Comparison of ENCODE assay signal across 8 cellular contexts in genomic region chr10:45972106-45972812, GRCh38. TPM values are rescaled to one million over a fixed set of nuclear protein-coding genes. Genes with fewer than 3 reads are reported as not detected.
A peak's percentile ranks its signal among the peaks of the same experiment; 100 is the strongest.
DNase-seq lines count a peak whose midpoint lies in the region; ATAC-seq, FAIRE-seq and TF ChIP-seq lines count a peak whose summit lies in the region.
"Not testable (repeated sequence)": the region's sequence is repeated elsewhere in the genome, so short reads cannot be mapped to it uniquely, and the experiment has no call there.

Gene TIMM23, plus strand, starts transcription at chr10:45972489. Its CDS starts 136 bp downstream, at chr10:45972625.

- H4K8ac ChIP-seq in H1 (ENCODE audit: extremely low read depth, insufficient read depth, low read length), result peak within 1 kb of the TSS; percentile 86

- H3K4me3 ChIP-seq in CD8-positive, alpha-beta memory T cell (ENCODE audit: low read length), result peak within 1 kb of the TSS; percentile 83
- H3K4me3 ChIP-seq in NT2/D1 (ENCODE audit: insufficient read length, low read depth) (peak within 1 kb of the TSS; percentile 63), H1 (ENCODE audit: extremely low read depth in 1 of 4, insufficient read depth in 2 of 4, low read depth in 3 of 4, low read length in 4 of 4) (peak within 1 kb of the TSS; percentile 66 to 92 (median 82))

- H2AK5ac ChIP-seq in H1 (ENCODE audit: low read depth, low read length), result not testable (repeated sequence)

- H2BK15ac ChIP-seq in H1 (ENCODE audit: low read length), result not testable (repeated sequence)

- not testable (repeated sequence) for H3K4ac ChIP-seq in H1 (replicated peaks; ENCODE audit: insufficient read length, low read depth, low read length)

- H3K4me3 Mint-ChIP-seq in CD8-positive, alpha-beta memory T cell, result peak within 1 kb of the TSS; percentile 95 to 100 (median 99)
- peak within 1 kb of the TSS; percentile 94 for H3K4me3 Mint-ChIP-seq in activated CD8-positive, alpha-beta memory T cell treated with anti-CD3 and anti-CD28 coated beads, Interleukin-2, amount 10 ng/mL, durations not matched to agents 7 days and 5 days
- H3K4me3 Mint-ChIP-seq in memory B cell, result peak within 1 kb of the TSS; percentile 98

- H3K4me2 ChIP-seq in H1 (ENCODE audit: insufficient read depth in 1 of 2, low read depth in 2 of 2, low read length in 2 of 2), result peak within 1 kb of the TSS; percentile 65 to 84

- not testable (repeated sequence) for TF ChIP-seq CTCF in H1 (IDR thresholded peaks at IDR 0.05; ENCODE audit: control extremely low read depth in 1 of 3, insufficient read depth in 1 of 3, low read depth in 1 of 3, low read length in 3 of 3)

- not testable (repeated sequence) for H2AFZ ChIP-seq in H1 (ENCODE audit: low read length)

- peak; percentile 82 to 90 (median 86) for DNase-seq in CD8-positive, alpha-beta memory T cell
- DNase-seq in HT-29 (ENCODE audit: low spot score) (peak; percentile 85), NT2/D1 (ENCODE audit: low read depth, low spot score) (peak; percentile 43), H1 (ENCODE audit: low read depth in 1 of 2, low spot score in 2 of 2) (peak; percentile 51 to 91), memory B cell (ENCODE audit: low spot score in 2 of 2) (peak; percentile 78 to 84)
- peak; percentile 92 for DNase-seq in activated CD8-positive, alpha-beta memory T cell treated with anti-CD3 and anti-CD28 coated beads, Interleukin-2, amount 10 ng/mL, durations not matched to agents 7 days and 5 days
- DNase-seq in stimulated activated CD4-positive, alpha-beta T cell treated with anti-CD3 and anti-CD28 coated beads, TNF-alpha, amount 100 ng/mL, for 24 hours (ENCODE audit: low read depth in 3 of 3), result peak; percentile 80 to 84 (median 83)

- peak within 1 kb of the TSS; percentile 85 for H3K9ac ChIP-seq in NT2/D1 (ENCODE audit: insufficient read length, low read depth)
- H3K9ac ChIP-seq in H1 (replicated peaks in 1 of 4; ENCODE audit: extremely low read depth in 1 of 4, low read depth in 3 of 4, low read length in 3 of 4), result peak within 1 kb of the TSS; percentile 59 to 92 (median 80)

- not testable (repeated sequence) for H4K20me1 ChIP-seq in H1 (replicated peaks in 1 of 2; ENCODE audit: control insufficient read depth in 1 of 2, insufficient read depth in 2 of 2, low read length in 2 of 2)

- H2BK120ac ChIP-seq in H1 (replicated peaks; ENCODE audit: low read depth, low read length), result not testable (repeated sequence)

- not testable (repeated sequence) for H3K23me2 ChIP-seq in H1 (ENCODE audit: low read depth, low read length)

- WGBS in H1 (ENCODE audit: extremely low coverage in 1 of 2, insufficient coverage in 1 of 2, insufficient read length in 1 of 2, insufficient replicate concordance in 2 of 2, low coverage in 1 of 2, low lambda C conversion rate in 2 of 2, missing lambda C conversion rate in 1 of 2), 2 experiments, result 1% methylated on average over 51 of the region's 60 CpGs; no CpG with 5 or more reads in 1 of the 2 experiments

- POLR2A ChIA-PET in CD8-positive, alpha-beta memory T cell (lab: Charles Lee); H1 (lab: Charles Lee; ENCODE audit: partially characterized antibody): not testable (repeated sequence)

- H3K23ac ChIP-seq in H1 (ENCODE audit: insufficient read length), result not testable (repeated sequence)

- not testable (repeated sequence) for H3K18ac ChIP-seq in H1 (ENCODE audit: extremely low read depth, low read length)

- not testable (repeated sequence) for H2BK5ac ChIP-seq in H1 (ENCODE audit: low read depth, low read length)

- not testable (repeated sequence) for H3K9me3 ChIP-seq in CD8-positive, alpha-beta memory T cell (ENCODE audit: low read length); NT2/D1 (ENCODE audit: insufficient read depth, low read length); H1 (ENCODE audit: insufficient read depth in 2 of 2, low read depth in 1 of 2, low read length in 1 of 2)

- H3K36me3 Mint-ChIP-seq in CD8-positive, alpha-beta memory T cell, result peaks cover 0 to 24% (median 1%) of the 10 kb centered on the region in 3 donors
- peaks cover 14% of the 10 kb centered on the region for H3K36me3 Mint-ChIP-seq in activated CD8-positive, alpha-beta memory T cell treated with anti-CD3 and anti-CD28 coated beads, Interleukin-2, amount 10 ng/mL, durations not matched to agents 7 days and 5 days
- H3K36me3 Mint-ChIP-seq in memory B cell, result not testable (repeated sequence)

- H3K36me3 ChIP-seq in CD8-positive, alpha-beta memory T cell (ENCODE audit: insufficient read depth, low read length); NT2/D1 (ENCODE audit: insufficient read depth, insufficient read length, low read length); H1 (ENCODE audit: control insufficient read depth in 2 of 4, insufficient read depth in 4 of 4, low read length in 3 of 4): not testable (repeated sequence)

- H4K91ac ChIP-seq in H1 (replicated peaks; ENCODE audit: insufficient read length, low read length), result not testable (repeated sequence)

- H3K27me3 ChIP-seq in CD8-positive, alpha-beta memory T cell (ENCODE audit: insufficient read depth, low read length, poor library complexity, severe bottlenecking); NT2/D1 (ENCODE audit: insufficient read depth, insufficient read length); H1 (replicated peaks in 1 of 4; ENCODE audit: control insufficient read depth in 3 of 4, extremely low read depth in 1 of 4, insufficient read depth in 3 of 4, low read length in 3 of 4): not testable (repeated sequence)

- not testable (repeated sequence) for H3K27me3 Mint-ChIP-seq in CD8-positive, alpha-beta memory T cell; activated CD8-positive, alpha-beta memory T cell treated with anti-CD3 and anti-CD28 coated beads, Interleukin-2, amount 10 ng/mL, durations not matched to agents 7 days and 5 days; memory B cell

- H3K9me3 Mint-ChIP-seq in CD8-positive, alpha-beta memory T cell; activated CD8-positive, alpha-beta memory T cell treated with anti-CD3 and anti-CD28 coated beads, Interleukin-2, amount 10 ng/mL, durations not matched to agents 7 days and 5 days (ENCODE audit: low read depth); memory B cell: not testable (repeated sequence)

- H2BK12ac ChIP-seq in H1 (ENCODE audit: low read depth, low read length), result not testable (repeated sequence)

- peaks cover 43 to 60% (median 57%) of the 10 kb centered on the region in 3 donors for H3K4me1 Mint-ChIP-seq in CD8-positive, alpha-beta memory T cell
- peaks cover 30% of the 10 kb centered on the region for H3K4me1 Mint-ChIP-seq in activated CD8-positive, alpha-beta memory T cell treated with anti-CD3 and anti-CD28 coated beads, Interleukin-2, amount 10 ng/mL, durations not matched to agents 7 days and 5 days
- peaks cover 24% of the 10 kb centered on the region for H3K4me1 Mint-ChIP-seq in memory B cell

- TF ChIP-seq EP300 in H1 (IDR thresholded peaks at IDR 0.05; ENCODE audit: borderline replicate concordance in 1 of 2, low read depth in 2 of 2, low read length in 2 of 2), result not testable (repeated sequence)

- not testable (repeated sequence) for FAIRE-seq in H1 (lab: Jason Lieb, UNC)

- H3K27ac ChIP-seq in CD8-positive, alpha-beta memory T cell (ENCODE audit: low read depth, low read length), result peak within 1 kb of the TSS; percentile 78
- peak within 1 kb of the TSS; percentile 73 for H3K27ac ChIP-seq in H1 (ENCODE audit: low read depth, low read length)

- H2BK20ac ChIP-seq in H1 (ENCODE audit: low read length), result not testable (repeated sequence)

- CTCF ChIA-PET in CD8-positive, alpha-beta memory T cell (lab: Charles Lee), result interaction anchor here (1.3 kb wide), 1 partner anchor 55 kb away, joined by 3 read pairs; no protein-coding TSS in a partner anchor
- CTCF ChIA-PET in activated CD8-positive, alpha-beta memory T cell treated with anti-CD3 and anti-CD28 coated beads, Interleukin-2, amount 10 ng/mL, durations not matched to agents 7 days and 5 days (lab: Charles Lee), result interaction anchor here (1.0 kb wide), 1 partner anchor 56 kb away, joined by 3 read pairs; no protein-coding TSS in a partner anchor
- CTCF ChIA-PET in H1 (lab: Charles Lee; ENCODE audit: partially characterized antibody), result interaction anchor here (0.7 kb wide), 1 partner anchor 105 kb away, joined by 3 read pairs; no protein-coding TSS in a partner anchor

- peaks cover 12 to 76% of the 10 kb centered on the region in 2 experiments for H3K79me2 ChIP-seq in H1 (ENCODE audit: control insufficient read depth in 1 of 2, insufficient read depth in 2 of 2, low read length in 2 of 2)

- TF ChIP-seq RAD21 in H1 (IDR thresholded peaks at IDR 0.05 in 1 of 2, conservative IDR thresholded peaks at IDR 0.05 in 1 of 2; ENCODE audit: low read depth in 2 of 2, low read length in 2 of 2), result not testable (repeated sequence)

- ATAC-seq in GM19468 (IDR thresholded peaks at IDR 0.05; ENCODE audit: extremely low read depth, unreplicated experiment) (peak; percentile 47), memory B cell (ENCODE audit: low read depth) (peak; percentile 91)
- peak; percentile 90 for ATAC-seq in activated CD8-positive, alpha-beta memory T cell treated with anti-CD3 and anti-CD28 coated beads, Interleukin-2, amount 10 ng/mL, durations not matched to agents 7 days and 5 days

- peak in 1 of 2 experiments; percentile 81; a peak in 2 of 3 replicates for TF ChIP-seq POLR2A in H1 (IDR thresholded peaks at IDR 0.05; ENCODE audit: control extremely low read depth in 1 of 2, low read depth in 2 of 2, low read length in 2 of 2)

- not testable (repeated sequence) for H3K79me1 ChIP-seq in H1 (ENCODE audit: low read depth, low read length)

- not testable (repeated sequence) for H3K14ac ChIP-seq in H1 (ENCODE audit: insufficient read length)

- H3K56ac ChIP-seq in H1 (replicated peaks; ENCODE audit: insufficient read length, low read depth, low read length), result not testable (repeated sequence)

- H3K4me1 ChIP-seq in CD8-positive, alpha-beta memory T cell (ENCODE audit: insufficient read depth, low read length); NT2/D1 (ENCODE audit: insufficient read depth, insufficient read length); H1 (replicated peaks in 1 of 4; ENCODE audit: control insufficient read depth in 3 of 4, insufficient read depth in 4 of 4, low read length in 3 of 4): not testable (repeated sequence)

- peak within 1 kb of the TSS; percentile 82 to 98 (median 96) for H3K27ac Mint-ChIP-seq in CD8-positive, alpha-beta memory T cell
- H3K27ac Mint-ChIP-seq in activated CD8-positive, alpha-beta memory T cell treated with anti-CD3 and anti-CD28 coated beads, Interleukin-2, amount 10 ng/mL, durations not matched to agents 7 days and 5 days, result peak within 1 kb of the TSS; percentile 93
- peak within 1 kb of the TSS; percentile 92 for H3K27ac Mint-ChIP-seq in memory B cell

- not testable (repeated sequence) for H4K5ac ChIP-seq in H1 (ENCODE audit: insufficient read length, low read depth, low read length)

RNA-seq across cellular contexts. Expression of gene TIMM23, which starts in this region (rescaled TPM):
- total RNA-seq in CD8-positive, alpha-beta memory T cell, result 100 to 1,000 TPM in 1 of 2 experiments, 10 to 100 TPM in 1; 96.4 to 101 TPM
- polyA plus RNA-seq in CD8-positive, alpha-beta memory T cell, result 65.3 TPM
- 89.0 and 90.5 TPM in 2 replicates for total RNA-seq in HT-29 (2014; rRNA removed; shearing (Covaris generic))
- 10 to 100 TPM; 56.0 to 73.9 TPM for total RNA-seq in activated CD8-positive, alpha-beta memory T cell treated with anti-CD3 and anti-CD28 coated beads, Interleukin-2, amount 10 ng/mL, durations not matched to agents 7 days and 5 days
- total RNA-seq in H1 (2021; fragmentation: NEBNext Ultra II Directional; extraction: Animal tissue kit (Norgen Biotek cat#: 25700)), result 101 and 106 TPM in 2 replicates
- 83.9 and 130 TPM in 2 replicates for polyA plus RNA-seq in H1 (2011; rRNA removed)
- 118 TPM for polyA plus RNA-seq in H1 (2011; cell fraction: cytosol; rRNA removed)
- polyA plus RNA-seq in H1 (2011; cell fraction: nucleus; rRNA removed), result 28.9 TPM
- 102 to 127 TPM (median 108 TPM) in 4 replicates for polyA plus RNA-seq in H1 (2012, experiment 1 of 2)
- polyA plus RNA-seq in H1 (2012, experiment 2 of 2), result 75.9 TPM
- polyA plus RNA-seq in H1 (2013, experiment 1 of 2), result 101 TPM
- 106 TPM for polyA plus RNA-seq in H1 (2013, experiment 2 of 2)
- 61.1 and 78.1 TPM in 2 replicates for polyA minus RNA-seq in H1 (2011; rRNA and poly(A)+ RNA removed)
- polyA minus RNA-seq in H1 (2011; cell fraction: cytosol; rRNA and poly(A)+ RNA removed), result 47.1 TPM
- polyA minus RNA-seq in H1 (2011; cell fraction: nucleus; rRNA and poly(A)+ RNA removed), result 41.9 TPM

Comparison
In these comparisons a context has a peak if more than half of its experiments do, and no peak if none do; other contexts are left out.
1. Peak in every context shown above with its lines: DNase-seq, ATAC-seq, H3K4me3 ChIP-seq and H3K27ac ChIP-seq.